In genomic region chr2:95268208-95269035, GRCh38 we compare ENCODE assay signal across 23 cellular contexts. TPM values are rescaled to one million over a fixed set of nuclear protein-coding genes. Genes with fewer than 3 reads are reported as not detected.
DNase-seq lines count a peak whose midpoint lies in the region; ATAC-seq and TF ChIP-seq lines count a peak whose summit lies in the region.
"Had no signal": no experiment of that assay in that cellular context is flagged by ENCODE, and none has a peak within 500 bp of the region (broad histone marks: within the 10 kb centered on the region; RNA-seq: fewer than 3 reads in every experiment).

No MANE protein-coding gene starts in this region.

- no peak overlapping the region for H4K8ac ChIP-seq in neuronal stem cell (ENCODE audit: low read depth, low read length)

- H3K27me3 ChIP-seq in breast epithelium (no peaks in the 10 kb centered on the region), colonic mucosa (no peaks in the 10 kb centered on the region), neuronal stem cell (ENCODE audit: control insufficient read depth in 3 of 3, insufficient read depth in 3 of 3, low read depth in 1 of 3, low read length in 3 of 3) (peaks cover 0 to 9% (median 0%) of the 10 kb centered on the region in 3 experiments), upper lobe of right lung (no peaks in the 10 kb centered on the region), SJCRH30 (0 out of 2 replicates have a peak, but pooled peaks cover 5% of the 10 kb centered on the region)
- H3K27me3 ChIP-seq: gastroesophageal sphincter, transverse colon had no signal

- H3K27me3 Mint-ChIP-seq in MCF 10A (ENCODE audit: insufficient read depth, unreplicated experiment): no peaks in the 10 kb centered on the region
- H3K27me3 Mint-ChIP-seq: activated CD8-positive, alpha-beta T cell treated with anti-CD3 and anti-CD28 coated beads for 36 hours had no signal

- WGBS in neuronal stem cell (ENCODE audit: extremely low coverage in 2 of 2, insufficient read length in 2 of 2, insufficient replicate concordance in 1 of 2), 2 donors: no CpG with 5 or more reads among the region's 13 CpGs

- H4K91ac ChIP-seq in neuronal stem cell (ENCODE audit: low read depth, low read length, poor library complexity): no peak overlapping the region

- H2BK15ac ChIP-seq in neuronal stem cell (ENCODE audit: low read length): no peak overlapping the region

- H3K27ac ChIP-seq in breast epithelium (no peak overlapping the region), colonic mucosa (no peak overlapping the region), neuronal stem cell (replicated peaks; ENCODE audit: low read length) (no peak overlapping the region), upper lobe of right lung (no peak overlapping the region), SJCRH30 (no peak overlapping the region)
- H3K27ac ChIP-seq: gastroesophageal sphincter, SK-N-MC, transverse colon, WERI-Rb-1 had no signal

- H2BK12ac ChIP-seq in neuronal stem cell (ENCODE audit: low read length): no peak overlapping the region

- peak overlapping the region; percentile 61 for H3K18ac ChIP-seq in neuronal stem cell (ENCODE audit: low read length)

- H3K9me3 ChIP-seq in breast epithelium (no peaks in the 10 kb centered on the region), colonic mucosa (no peaks in the 10 kb centered on the region), neuronal stem cell (replicated peaks in 1 of 2; ENCODE audit: control insufficient read depth in 2 of 2, insufficient read depth in 1 of 2, low read depth in 1 of 2, low read length in 2 of 2) (no peaks in the 10 kb centered on the region), upper lobe of right lung (no peaks in the 10 kb centered on the region), SJCRH30 (replicated peaks) (no peaks in the 10 kb centered on the region)
- H3K9me3 ChIP-seq: gastroesophageal sphincter, transverse colon had no signal

- no TSS peak for BruUV-seq in MCF 10A (replicated peaks; lab: Mats Ljungman, UMichigan)

- no peak for ATAC-seq in upper lobe of right lung
- ATAC-seq in HG02623 (IDR thresholded peaks at IDR 0.05; ENCODE audit: unreplicated experiment): no peak
- no peak for ATAC-seq in esophagus mucosa
- ATAC-seq: activated CD8-positive, alpha-beta T cell treated with anti-CD3 and anti-CD28 coated beads for 36 hours; effector memory CD8-positive, alpha-beta T cell; gastroesophageal sphincter; stimulated activated naive CD8-positive, alpha-beta T cell treated with anti-CD3 and anti-CD28 coated beads, Interleukin-15, Interleukin-2, amounts not matched to agents 100 U/mL and 50 U/mL, for 24 hours had no signal

- peak overlapping the region; percentile 14 for H3K14ac ChIP-seq in neuronal stem cell (ENCODE audit: low read length)

- DNase-seq in breast epithelium (ENCODE audit: low spot score in 2 of 2): peak; percentile 5 to 35
- no peak for DNase-seq in MCF 10A (ENCODE audit: unreplicated experiment)
- DNase-seq in colonic mucosa: peak; percentile 9
- no peak for DNase-seq in neuronal stem cell (ENCODE audit: low spot score)
- DNase-seq in upper lobe of right lung: peak; percentile 38
- no peak for DNase-seq in SJCRH30
- DNase-seq: activated CD8-positive, alpha-beta T cell treated with anti-CD3 and anti-CD28 coated beads for 36 hours; C1 segment of cervical spinal cord; Calu3; effector memory CD8-positive, alpha-beta T cell; MV-4-11; NCI-H524 treated with DMSO at 0.1 percent for 48 hours; stimulated activated CD4-positive, alpha-beta T cell treated with anti-CD3 and anti-CD28 coated beads, Interleukin-4, amount 100 ng/mL, for 24 hours; stimulated activated naive CD8-positive, alpha-beta T cell treated with anti-CD3 and anti-CD28 coated beads, Interleukin-15, Interleukin-2, amounts not matched to agents 100 U/mL and 50 U/mL, for 24 hours; transverse colon; WERI-Rb-1 had no signal

- peaks cover 6% of the 10 kb centered on the region for H3K36me3 Mint-ChIP-seq in MCF 10A (ENCODE audit: insufficient read depth, unreplicated experiment)
- H3K36me3 Mint-ChIP-seq: mesothelial cell of epicardium had no signal

- H3K4me1 Mint-ChIP-seq in MCF 10A (ENCODE audit: insufficient read depth, unreplicated experiment): no peaks in the 10 kb centered on the region
- H3K4me1 Mint-ChIP-seq: mesothelial cell of epicardium had no signal

- no peak overlapping the region for H3K4me3 ChIP-seq in breast epithelium
- H3K4me3 ChIP-seq in colonic mucosa: no peak overlapping the region
- no peak overlapping the region for H3K4me3 ChIP-seq in neuronal stem cell (ENCODE audit: low read length in 2 of 2)
- H3K4me3 ChIP-seq in upper lobe of right lung: no peak overlapping the region
- H3K4me3 ChIP-seq in SJCRH30: no peak overlapping the region
- H3K4me3 ChIP-seq: gastroesophageal sphincter, SK-N-MC, transverse colon had no signal

- H2BK5ac ChIP-seq in neuronal stem cell (ENCODE audit: low read length): peak overlapping the region; percentile 49

- H3K4ac ChIP-seq in neuronal stem cell (ENCODE audit: low read length): no peak overlapping the region

- no peak for TF ChIP-seq POLR2A in breast epithelium (IDR thresholded peaks at IDR 0.05)

- peak overlapping the region; percentile 23 for H3K4me2 ChIP-seq in neuronal stem cell (ENCODE audit: insufficient read depth, low read length, poor library complexity, severe bottlenecking)

- no peak overlapping the region for H3K27ac Mint-ChIP-seq in MCF 10A (ENCODE audit: low read depth, unreplicated experiment)
- H3K27ac Mint-ChIP-seq: activated CD8-positive, alpha-beta T cell treated with anti-CD3 and anti-CD28 coated beads for 36 hours; effector memory CD8-positive, alpha-beta T cell; mesothelial cell of epicardium; nephron had no signal

- no peaks in the 10 kb centered on the region for H3K79me1 ChIP-seq in neuronal stem cell (ENCODE audit: low read depth, low read length)

- intact Hi-C loops in breast epithelium (cut with DNase I; ENCODE audit: low total_unique reads) (no loop called here), MCF 10A (cut with micrococcal nuclease) (no loop called here), colonic mucosa (cut with DNase I) (no loop called here), upper lobe of right lung (cut with DNase I) (no loop called here)

- TF ChIP-seq CTCF in breast epithelium (IDR thresholded peaks at IDR 0.05) (no peak), MCF 10A (IDR thresholded peaks at IDR 0.05; ENCODE audit: unreplicated experiment) (no peak), colonic mucosa (IDR thresholded peaks at IDR 0.05) (no peak), upper lobe of right lung (IDR thresholded peaks at IDR 0.05) (no peak)

- no peak overlapping the region for H3K4me3 Mint-ChIP-seq in MCF 10A (ENCODE audit: unreplicated experiment)
- H3K4me3 Mint-ChIP-seq: activated CD8-positive, alpha-beta T cell treated with anti-CD3 and anti-CD28 coated beads for 36 hours; effector memory CD8-positive, alpha-beta T cell; mesothelial cell of epicardium; nephron had no signal

- H3K36me3 ChIP-seq in breast epithelium: no peaks in the 10 kb centered on the region
- no peaks in the 10 kb centered on the region for H3K36me3 ChIP-seq in colonic mucosa
- no peaks in the 10 kb centered on the region for H3K36me3 ChIP-seq in neuronal stem cell (replicated peaks in 1 of 2; ENCODE audit: control insufficient read depth in 2 of 2, insufficient read depth in 2 of 2, low read length in 2 of 2)
- no peaks in the 10 kb centered on the region for H3K36me3 ChIP-seq in upper lobe of right lung
- no peaks in the 10 kb centered on the region for H3K36me3 ChIP-seq in SJCRH30
- H3K36me3 ChIP-seq: gastroesophageal sphincter, transverse colon, WERI-Rb-1 had no signal

- H2AFZ ChIP-seq in neuronal stem cell (ENCODE audit: low read length): no peak overlapping the region

- no peaks in the 10 kb centered on the region for H3K9me3 Mint-ChIP-seq in MCF 10A (ENCODE audit: unreplicated experiment)
- H3K9me3 Mint-ChIP-seq: activated CD8-positive, alpha-beta T cell treated with anti-CD3 and anti-CD28 coated beads for 36 hours; effector memory CD8-positive, alpha-beta T cell; mesothelial cell of epicardium; nephron had no signal

- no peak overlapping the region for H3K23ac ChIP-seq in neuronal stem cell (ENCODE audit: low read depth, low read length, poor library complexity)

- POLR2A ChIA-PET in MCF 10A (lab: Yijun Ruan, JAX): no interaction called here

- H3K4me1 ChIP-seq in breast epithelium (no peaks in the 10 kb centered on the region), colonic mucosa (no peaks in the 10 kb centered on the region), neuronal stem cell (ENCODE audit: control insufficient read depth in 2 of 2, insufficient read depth in 1 of 2, low read depth in 1 of 2, low read length in 2 of 2) (peaks cover 11 to 12% of the 10 kb centered on the region in 2 donors), upper lobe of right lung (no peaks in the 10 kb centered on the region), SJCRH30 (peaks cover 9% of the 10 kb centered on the region; the same call in 1 of the 2 replicates)

- no peak overlapping the region for H2AK5ac ChIP-seq in neuronal stem cell (ENCODE audit: low read depth, low read length)

- CTCF ChIA-PET in MCF 10A (lab: Yijun Ruan, JAX): interaction anchor here (0.6 to 2.7 kb wide), 2 partner anchors 9 to 77 kb away, joined by 3 to 15 read pairs; no protein-coding TSS in a partner anchor

- H3K9ac ChIP-seq in colonic mucosa (ENCODE audit: low read depth in 2 of 2, low read length in 2 of 2) (no peak overlapping the region), neuronal stem cell (ENCODE audit: low read depth, low read length, poor library complexity) (no peak overlapping the region)

- peak overlapping the region; percentile 11 for H2BK120ac ChIP-seq in neuronal stem cell (ENCODE audit: low read depth, low read length)

RNA-seq across cellular contexts. Expression of gene PROM2, which starts 5.8 kb away (rescaled TPM):
- total RNA-seq in breast epithelium (10 to 100 TPM in 2 of 3 donors, 1 to 10 TPM in 1; 1.4 to 48.8 (median 47.7) TPM), MCF 10A (2022) (2.6 and 2.8 TPM in 2 replicates), colonic mucosa (10 to 100 TPM; 27.4 to 63.4 TPM), upper lobe of right lung (6.0 TPM), esophagus mucosa (100 TPM)
- 1.5 TPM for polyA plus RNA-seq in neuronal stem cell (2013, experiment 1 of 2)
- 0.83 TPM for polyA plus RNA-seq in neuronal stem cell (2013, experiment 2 of 2)
- 0.05 and 0.57 TPM in 2 replicates for total RNA-seq in SJCRH30 (2014; rRNA removed; shearing (Covaris generic))

RNA-seq across cellular contexts. Expression of gene KCNIP3, which starts 28.7 kb away (rescaled TPM):
- total RNA-seq in breast epithelium: 10 to 100 TPM; 14.4 to 30.1 (median 15.1) TPM
- 9.5 and 15.6 TPM in 2 replicates for total RNA-seq in MCF 10A (2022)
- 1 to 10 TPM; 1.5 to 2.3 TPM for total RNA-seq in colonic mucosa
- 2.7 TPM for polyA plus RNA-seq in neuronal stem cell (2013, experiment 1 of 2)
- 2.7 TPM for polyA plus RNA-seq in neuronal stem cell (2013, experiment 2 of 2)
- 3.0 TPM for total RNA-seq in upper lobe of right lung
- total RNA-seq in esophagus mucosa: 0.96 TPM
- not detected in 2 replicates for total RNA-seq in SJCRH30 (2014; rRNA removed; shearing (Covaris generic))
- total RNA-seq: activated CD8-positive, alpha-beta T cell treated with anti-CD3 and anti-CD28 coated beads for 36 hours; T-helper 2 cell treated with Interferon-gamma antibody and Interleukin-4, amounts not matched to agents 100 ng/mL and 5 ng/mL, for 36 hours had no signal

Comparison
In these comparisons a context has a peak if more than half of its experiments do, and no peak if none do; other contexts are left out.
1. DNase-seq: peak in breast epithelium (2 of 2), colonic mucosa (single experiment) and upper lobe of right lung (single experiment); none in MCF 10A (single experiment), neuronal stem cell (single experiment) and SJCRH30 (0 of 2).